In genomic region chr20:4113996-4114603, GRCh38 we compare ENCODE assay signal across 12 cellular contexts. TPM values are rescaled to one million over a fixed set of nuclear protein-coding genes. Genes with fewer than 3 reads are reported as not detected.
DNase-seq lines count a peak whose midpoint lies in the region; ATAC-seq, FAIRE-seq and TF ChIP-seq lines count a peak whose summit lies in the region.
"Had no signal": no experiment of that assay in that cellular context is flagged by ENCODE, and none has a peak within 500 bp of the region (broad histone marks: within the 10 kb centered on the region; RNA-seq: fewer than 3 reads in every experiment).

No MANE protein-coding gene starts in this region.

- H3K4me3 ChIP-seq in neuronal stem cell (ENCODE audit: low read length in 2 of 2) (peak overlapping the region in 1 of 2 donors; percentile 54), OCI-LY7 (ENCODE audit: low read depth, low read length, poor library complexity, severe bottlenecking) (no peak overlapping the region), small intestine (ENCODE audit: low read depth in 1 of 2, low read length in 2 of 2) (no peak overlapping the region)
- H3K4me3 ChIP-seq: pancreas had no signal

- intact Hi-C loops in activated CD8-positive, alpha-beta T cell treated with anti-CD3 and anti-CD28 coated beads for 36 hours (cut with micrococcal nuclease), result loop anchor here (5.0 kb wide), 1 partner anchor 38 kb away; no protein-coding TSS in a partner anchor
- intact Hi-C loops in OCI-LY7 (cut with micrococcal nuclease; ENCODE audit: unreplicated experiment), result no loop called here

- H3K4me1 ChIP-seq in neuronal stem cell (ENCODE audit: control insufficient read depth in 2 of 2, insufficient read depth in 1 of 2, low read depth in 1 of 2, low read length in 2 of 2) (peaks cover 0 to 2% of the 10 kb centered on the region in 2 donors), OCI-LY7 (ENCODE audit: insufficient read depth, low read length, poor library complexity, severe bottlenecking) (no peaks in the 10 kb centered on the region), small intestine (ENCODE audit: control insufficient read depth in 2 of 2, insufficient read depth in 1 of 2, low read depth in 1 of 2, low read length in 1 of 2) (peaks cover 2 to 4% of the 10 kb centered on the region in 2 donors)
- H3K4me1 ChIP-seq: pancreas had no signal

- H2AFZ ChIP-seq in neuronal stem cell (ENCODE audit: low read length) (no peak overlapping the region), OCI-LY7 (ENCODE audit: low read length) (no peak overlapping the region)

- H3K4ac ChIP-seq in neuronal stem cell (ENCODE audit: low read length), result no peak overlapping the region

- peaks cover 0 to 1% of the 10 kb centered on the region in 2 donors for H3K9me3 ChIP-seq in neuronal stem cell (replicated peaks in 1 of 2; ENCODE audit: control insufficient read depth in 2 of 2, insufficient read depth in 1 of 2, low read depth in 1 of 2, low read length in 2 of 2)
- H3K9me3 ChIP-seq in OCI-LY7 (ENCODE audit: low read length), result no peaks in the 10 kb centered on the region
- no peaks in the 10 kb centered on the region for H3K9me3 ChIP-seq in small intestine (ENCODE audit: control insufficient read depth, low read depth)
- H3K9me3 ChIP-seq: pancreas had no signal

- H3K4me2 ChIP-seq in neuronal stem cell (ENCODE audit: insufficient read depth, low read length, poor library complexity, severe bottlenecking) (no peak overlapping the region), OCI-LY7 (ENCODE audit: low read length) (no peak overlapping the region)

- FAIRE-seq in small intestine (lab: Jason Lieb, UNC), result no peak
- FAIRE-seq: pancreas had no signal

- peak overlapping the region; percentile 7 for H4K8ac ChIP-seq in neuronal stem cell (ENCODE audit: low read depth, low read length)

- CTCF ChIA-PET in activated CD8-positive, alpha-beta T cell treated with anti-CD3 and anti-CD28 coated beads, Interleukin-2, amount 10 ng/mL, durations not matched to agents 7 days and 5 days (lab: Charles Lee), result no interaction called here
- CTCF ChIA-PET in activated CD8-positive, alpha-beta T cell treated with anti-CD3 and anti-CD28 coated beads for 36 hours (lab: Charles Lee), result interaction anchor here (0.8 to 1.5 kb wide), 2 partner anchors 29 to 53 kb away, joined by 3 to 5 read pairs; no protein-coding TSS in a partner anchor
- CTCF ChIA-PET in OCI-LY7 (lab: Charles Lee; ENCODE audit: unreplicated experiment), result no interaction called here

- no peaks in the 10 kb centered on the region for H3K9me3 Mint-ChIP-seq in activated CD8-positive, alpha-beta T cell treated with anti-CD3 and anti-CD28 coated beads, Interleukin-2, amount 10 ng/mL, durations not matched to agents 7 days and 5 days (ENCODE audit: insufficient read depth)
- H3K9me3 Mint-ChIP-seq in activated CD8-positive, alpha-beta T cell treated with anti-CD3 and anti-CD28 coated beads for 36 hours, result no peaks in the 10 kb centered on the region

- H3K9ac ChIP-seq in neuronal stem cell (ENCODE audit: low read depth, low read length, poor library complexity), result no peak overlapping the region

- WGBS in neuronal stem cell (ENCODE audit: extremely low coverage in 2 of 2, insufficient read length in 2 of 2, insufficient replicate concordance in 1 of 2), 2 donors, result no CpG with 5 or more reads among the region's 3 CpGs
- 41 to 54% (median 43%) methylated on average over 3 of the region's 3 CpGs for WGBS in small intestine, 3 donors

- no peak overlapping the region for H4K91ac ChIP-seq in neuronal stem cell (ENCODE audit: low read depth, low read length, poor library complexity)

- H3K27me3 ChIP-seq in neuronal stem cell (ENCODE audit: control insufficient read depth in 3 of 3, insufficient read depth in 3 of 3, low read depth in 1 of 3, low read length in 3 of 3), result peaks cover 0 to 33% (median 0%) of the 10 kb centered on the region in 3 experiments
- H3K27me3 ChIP-seq in small intestine (ENCODE audit: control insufficient read depth in 2 of 2, insufficient read depth in 2 of 2, low read length in 2 of 2), result no peaks in the 10 kb centered on the region
- H3K27me3 ChIP-seq: pancreas had no signal

- no peak overlapping the region for H2BK5ac ChIP-seq in neuronal stem cell (ENCODE audit: low read length)

- peaks cover 12% of the 10 kb centered on the region for H3K27me3 Mint-ChIP-seq in activated CD8-positive, alpha-beta T cell treated with anti-CD3 and anti-CD28 coated beads, Interleukin-2, amount 10 ng/mL, durations not matched to agents 7 days and 5 days (ENCODE audit: low read depth)
- peaks cover 13% of the 10 kb centered on the region for H3K27me3 Mint-ChIP-seq in activated CD8-positive, alpha-beta T cell treated with anti-CD3 and anti-CD28 coated beads for 36 hours

- H3K27ac Mint-ChIP-seq in activated CD8-positive, alpha-beta T cell treated with anti-CD3 and anti-CD28 coated beads, Interleukin-2, amount 10 ng/mL, durations not matched to agents 7 days and 5 days, result no peak overlapping the region
- H3K27ac Mint-ChIP-seq in activated CD8-positive, alpha-beta T cell treated with anti-CD3 and anti-CD28 coated beads for 36 hours, result no peak overlapping the region

- TF ChIP-seq CTCF in activated CD8-positive, alpha-beta T cell treated with anti-CD3 and anti-CD28 coated beads for 36 hours (IDR thresholded peaks at IDR 0.05), result no peak
- no peak for TF ChIP-seq CTCF in VCaP (conservative IDR thresholded peaks at IDR 0.05)
- no peak for TF ChIP-seq CTCF in OCI-LY7 (conservative IDR thresholded peaks at IDR 0.05; ENCODE audit: low read length)

- H3K14ac ChIP-seq in neuronal stem cell (ENCODE audit: low read length), result peak overlapping the region; percentile 26

- BruUV-seq in OCI-LY7 (replicated peaks; lab: Mats Ljungman, UMichigan), result no TSS peak

- POLR2A ChIA-PET in activated CD8-positive, alpha-beta T cell treated with anti-CD3 and anti-CD28 coated beads, Interleukin-2, amount 10 ng/mL, durations not matched to agents 7 days and 5 days (lab: Charles Lee), result interaction anchor here (0.9 kb wide), 1 partner anchor 16 kb away, joined by 3 read pairs; no protein-coding TSS in a partner anchor
- POLR2A ChIA-PET in activated CD8-positive, alpha-beta T cell treated with anti-CD3 and anti-CD28 coated beads for 36 hours (lab: Charles Lee), result no interaction called here
- POLR2A ChIA-PET in OCI-LY7 (lab: Charles Lee), result no interaction called here

- peaks cover 24% of the 10 kb centered on the region for H3K4me1 Mint-ChIP-seq in activated CD8-positive, alpha-beta T cell treated with anti-CD3 and anti-CD28 coated beads, Interleukin-2, amount 10 ng/mL, durations not matched to agents 7 days and 5 days (ENCODE audit: low read depth)
- H3K4me1 Mint-ChIP-seq in activated CD8-positive, alpha-beta T cell treated with anti-CD3 and anti-CD28 coated beads for 36 hours (ENCODE audit: low read depth), result peaks cover 23% of the 10 kb centered on the region

- H3K18ac ChIP-seq in neuronal stem cell (ENCODE audit: low read length), result peak overlapping the region; percentile 16

- ATAC-seq in activated CD8-positive, alpha-beta T cell treated with anti-CD3 and anti-CD28 coated beads, Interleukin-2, amount 10 ng/mL, durations not matched to agents 7 days and 5 days, result no peak
- ATAC-seq in activated CD8-positive, alpha-beta T cell treated with anti-CD3 and anti-CD28 coated beads for 36 hours, result no peak
- ATAC-seq: pancreas had no signal

- H2AK5ac ChIP-seq in neuronal stem cell (ENCODE audit: low read depth, low read length), result no peak overlapping the region

- H4K20me1 ChIP-seq in OCI-LY7 (ENCODE audit: insufficient read depth, low read length), result no peaks in the 10 kb centered on the region

- H3K23ac ChIP-seq in neuronal stem cell (ENCODE audit: low read depth, low read length, poor library complexity), result no peak overlapping the region

- H3K27ac ChIP-seq in VCaP (peak overlapping the region; percentile 55), neuronal stem cell (replicated peaks; ENCODE audit: low read length) (no peak overlapping the region), OCI-LY7 (ENCODE audit: low read depth, low read length, poor library complexity, severe bottlenecking) (no peak overlapping the region), small intestine (ENCODE audit: low read depth in 1 of 2, low read length in 1 of 2) (no peak overlapping the region)
- H3K27ac ChIP-seq: pancreas had no signal

- H3K36me3 ChIP-seq in neuronal stem cell (replicated peaks in 1 of 2; ENCODE audit: control insufficient read depth in 2 of 2, insufficient read depth in 2 of 2, low read length in 2 of 2), result no peaks in the 10 kb centered on the region
- H3K36me3 ChIP-seq in OCI-LY7 (ENCODE audit: insufficient read depth, low read length), result no peaks in the 10 kb centered on the region
- H3K36me3 ChIP-seq in small intestine (ENCODE audit: control insufficient read depth in 2 of 2, insufficient read depth in 2 of 2, low read length in 2 of 2), result no peaks in the 10 kb centered on the region
- H3K36me3 ChIP-seq: pancreas had no signal

- peak; percentile 19 for DNase-seq in activated CD8-positive, alpha-beta T cell treated with anti-CD3 and anti-CD28 coated beads, Interleukin-2, amount 10 ng/mL, durations not matched to agents 7 days and 5 days
- no peak for DNase-seq in activated CD8-positive, alpha-beta T cell treated with anti-CD3 and anti-CD28 coated beads for 36 hours
- DNase-seq in NCI-H1694 (lab: John Stamatoyannopoulos, UW), result peak; percentile 5
- no peak for DNase-seq in neuronal stem cell (ENCODE audit: low spot score)
- no peak for DNase-seq in OCI-LY7 (ENCODE audit: low spot score)
- DNase-seq in NCI-H510A treated with DMSO at 0.1 percent for 48 hours (lab: John Stamatoyannopoulos, UW), result no peak
- DNase-seq in small intestine, result no peak
- DNase-seq: activated CD4-positive, CD25-positive, alpha-beta regulatory T cell; NCI-H69; pancreas; SHP77 had no signal

- H3K79me1 ChIP-seq in neuronal stem cell (ENCODE audit: low read depth, low read length), result no peaks in the 10 kb centered on the region

- H2BK12ac ChIP-seq in neuronal stem cell (ENCODE audit: low read length), result peak overlapping the region; percentile 16

- H3K9me2 ChIP-seq in OCI-LY7 (ENCODE audit: insufficient read depth, low read length), result no peaks in the 10 kb centered on the region

- no peaks in the 10 kb centered on the region for H3K36me3 Mint-ChIP-seq in activated CD8-positive, alpha-beta T cell treated with anti-CD3 and anti-CD28 coated beads, Interleukin-2, amount 10 ng/mL, durations not matched to agents 7 days and 5 days (ENCODE audit: low read depth)
- H3K36me3 Mint-ChIP-seq in activated CD8-positive, alpha-beta T cell treated with anti-CD3 and anti-CD28 coated beads for 36 hours (ENCODE audit: low read depth), result no peaks in the 10 kb centered on the region

- no peak overlapping the region for H2BK120ac ChIP-seq in neuronal stem cell (ENCODE audit: low read depth, low read length)

- H2BK15ac ChIP-seq in neuronal stem cell (ENCODE audit: low read length), result no peak overlapping the region

- H3K4me3 Mint-ChIP-seq in activated CD8-positive, alpha-beta T cell treated with anti-CD3 and anti-CD28 coated beads, Interleukin-2, amount 10 ng/mL, durations not matched to agents 7 days and 5 days, result no peak overlapping the region
- no peak overlapping the region for H3K4me3 Mint-ChIP-seq in activated CD8-positive, alpha-beta T cell treated with anti-CD3 and anti-CD28 coated beads for 36 hours

- H3K79me2 ChIP-seq in OCI-LY7 (ENCODE audit: insufficient read depth, low read depth, low read length), result no peaks in the 10 kb centered on the region

RNA-seq across cellular contexts. Expression of gene SMOX, which starts 34.5 kb away (rescaled TPM):
- total RNA-seq in activated CD8-positive, alpha-beta T cell treated with anti-CD3 and anti-CD28 coated beads, Interleukin-2, amount 10 ng/mL, durations not matched to agents 7 days and 5 days, result 1 to 10 TPM; 1.3 to 1.7 TPM
- 1 to 10 TPM; 7.0 to 8.4 TPM for total RNA-seq in activated CD8-positive, alpha-beta T cell treated with anti-CD3 and anti-CD28 coated beads for 36 hours
- polyA plus RNA-seq in neuronal stem cell (2013, experiment 1 of 2), result 18.2 TPM
- 16.8 TPM for polyA plus RNA-seq in neuronal stem cell (2013, experiment 2 of 2)
- total RNA-seq in OCI-LY7 (2014; rRNA removed; shearing (Covaris generic)), result 0.28 TPM in 1 of 2 replicates, not detected in the other
- 0.51 TPM in 1 of 2 replicates, not detected in the other for total RNA-seq in OCI-LY7 (2022)
- polyA plus RNA-seq in small intestine, result 100 to 1,000 TPM in 1 of 3 donors, 10 to 100 TPM in 2; 16.3 to 115 (median 65.1) TPM

Comparison
In these comparisons a context has a peak if more than half of its experiments do, and no peak if none do; other contexts are left out.
1. DNase-seq: peak in activated CD8-positive, alpha-beta T cell treated with anti-CD3 and anti-CD28 coated beads, Interleukin-2, amount 10 ng/mL, durations not matched to agents 7 days and 5 days (single experiment) and NCI-H1694 (single experiment); none in activated CD8-positive, alpha-beta T cell treated with anti-CD3 and anti-CD28 coated beads for 36 hours (single experiment), neuronal stem cell (single experiment), OCI-LY7 (single experiment), NCI-H510A treated with DMSO at 0.1 percent for 48 hours (single experiment) and small intestine (single experiment).